Comparison of ENCODE assay signal across 1 cellular context in the genomic region with DNA sequence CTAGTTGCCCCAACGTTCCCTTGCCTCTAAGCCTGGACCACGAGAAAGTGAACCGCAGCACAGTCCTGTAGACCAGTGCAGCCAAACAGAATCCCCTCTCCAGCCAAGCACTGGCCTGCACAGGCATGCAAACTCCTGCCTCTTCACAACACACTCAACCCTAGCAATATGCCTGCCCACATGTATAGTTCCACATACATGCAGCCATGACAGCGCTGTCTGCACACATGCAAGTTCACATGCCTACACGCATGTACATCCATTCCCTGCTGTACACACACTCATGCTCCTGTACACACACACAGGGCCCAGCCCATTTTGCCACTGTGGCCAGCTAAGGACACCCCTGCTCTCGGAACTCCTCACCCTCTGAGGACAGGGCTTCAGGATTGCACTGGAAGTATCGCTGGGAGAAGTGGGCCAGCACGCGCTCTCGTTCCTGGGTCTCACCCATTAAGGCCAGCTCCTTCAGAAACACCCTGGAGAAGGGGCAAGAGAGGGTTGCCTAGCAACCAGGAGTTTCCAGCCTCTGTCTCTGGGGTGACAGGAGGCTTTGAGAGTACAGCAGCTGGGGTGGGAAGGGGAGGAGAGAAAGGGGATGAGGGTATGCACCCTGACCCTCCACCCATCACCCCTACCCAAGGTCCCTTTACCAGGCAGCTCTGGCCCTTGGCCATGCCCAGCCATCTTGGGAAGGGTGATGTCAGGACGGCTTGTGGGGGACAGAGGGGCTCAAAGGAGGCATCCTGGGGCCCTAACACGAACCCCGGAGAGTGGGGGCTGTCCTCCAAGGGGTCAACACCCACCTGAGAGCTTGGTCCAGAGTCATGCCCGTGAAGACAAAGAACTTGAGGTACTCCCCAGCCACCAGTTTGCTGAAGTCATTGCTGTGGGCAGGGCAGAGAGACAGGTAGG.
TF ChIP-seq lines count a peak whose summit lies in the region.

No MANE protein-coding gene starts in this region.

TF ChIP-seq in neural cell, 6 proteins besides CTCF, POLR2A, EP300 and RAD21:
- TF ChIP-seq SMC3 (conservative IDR thresholded peaks at IDR 0.05; ENCODE audit: poor library complexity), result no peak
- TF ChIP-seq, protein P1, sequence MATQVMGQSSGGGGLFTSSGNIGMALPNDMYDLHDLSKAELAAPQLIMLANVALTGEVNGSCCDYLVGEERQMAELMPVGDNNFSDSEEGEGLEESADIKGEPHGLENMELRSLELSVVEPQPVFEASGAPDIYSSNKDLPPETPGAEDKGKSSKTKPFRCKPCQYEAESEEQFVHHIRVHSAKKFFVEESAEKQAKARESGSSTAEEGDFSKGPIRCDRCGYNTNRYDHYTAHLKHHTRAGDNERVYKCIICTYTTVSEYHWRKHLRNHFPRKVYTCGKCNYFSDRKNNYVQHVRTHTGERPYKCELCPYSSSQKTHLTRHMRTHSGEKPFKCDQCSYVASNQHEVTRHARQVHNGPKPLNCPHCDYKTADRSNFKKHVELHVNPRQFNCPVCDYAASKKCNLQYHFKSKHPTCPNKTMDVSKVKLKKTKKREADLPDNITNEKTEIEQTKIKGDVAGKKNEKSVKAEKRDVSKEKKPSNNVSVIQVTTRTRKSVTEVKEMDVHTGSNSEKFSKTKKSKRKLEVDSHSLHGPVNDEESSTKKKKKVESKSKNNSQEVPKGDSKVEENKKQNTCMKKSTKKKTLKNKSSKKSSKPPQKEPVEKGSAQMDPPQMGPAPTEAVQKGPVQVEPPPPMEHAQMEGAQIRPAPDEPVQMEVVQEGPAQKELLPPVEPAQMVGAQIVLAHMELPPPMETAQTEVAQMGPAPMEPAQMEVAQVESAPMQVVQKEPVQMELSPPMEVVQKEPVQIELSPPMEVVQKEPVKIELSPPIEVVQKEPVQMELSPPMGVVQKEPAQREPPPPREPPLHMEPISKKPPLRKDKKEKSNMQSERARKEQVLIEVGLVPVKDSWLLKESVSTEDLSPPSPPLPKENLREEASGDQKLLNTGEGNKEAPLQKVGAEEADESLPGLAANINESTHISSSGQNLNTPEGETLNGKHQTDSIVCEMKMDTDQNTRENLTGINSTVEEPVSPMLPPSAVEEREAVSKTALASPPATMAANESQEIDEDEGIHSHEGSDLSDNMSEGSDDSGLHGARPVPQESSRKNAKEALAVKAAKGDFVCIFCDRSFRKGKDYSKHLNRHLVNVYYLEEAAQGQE (IDR thresholded peaks at IDR 0.05; ENCODE audit: borderline replicate concordance), result no peak
- no peak for TF ChIP-seq POLR2AphosphoS5 (IDR thresholded peaks at IDR 0.05)
- TF ChIP-seq EZH2 (IDR thresholded peaks at IDR 0.05; ENCODE audit: borderline replicate concordance, insufficient read depth, low read length, poor library complexity, severe bottlenecking), result no peak
